1 cellular context compared by ENCODE assay signal in the genomic region with DNA sequence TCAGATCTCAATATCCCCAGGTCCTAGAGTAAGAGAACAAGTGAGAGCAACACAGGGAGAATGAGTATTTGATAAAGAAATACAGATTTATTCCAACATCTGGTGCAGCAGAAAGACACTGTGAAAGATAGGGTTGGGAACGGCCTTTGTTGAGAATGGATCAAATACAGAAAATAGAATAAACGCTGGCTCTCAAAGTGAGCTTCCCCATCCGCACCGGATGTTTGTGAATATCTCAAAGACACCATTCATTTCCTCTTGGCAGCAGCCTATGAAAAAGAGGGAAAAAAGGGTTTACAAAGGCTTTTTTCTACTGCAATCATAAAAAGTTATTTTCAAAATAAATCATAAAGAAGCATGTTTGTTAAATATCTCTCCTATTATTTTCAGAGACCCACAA.
TF ChIP-seq lines count a peak whose summit lies in the region.

No MANE protein-coding gene starts in this region.

TF ChIP-seq in GM23338, 12 proteins besides CTCF, POLR2A, EP300 and RAD21 (continued from another document):
- TF ChIP-seq ETS1 (IDR thresholded peaks at IDR 0.05) (no peak), JUNB (IDR thresholded peaks at IDR 0.05; ENCODE audit: unreplicated experiment) (no peak), NANOG (IDR thresholded peaks at IDR 0.05; ENCODE audit: borderline replicate concordance) (no peak), CREB1 (CRISPR knock-in tag; IDR thresholded peaks at IDR 0.05; ENCODE audit: low read depth) (no peak), REST (IDR thresholded peaks at IDR 0.05; ENCODE audit: unreplicated experiment) (no peak)
